Comparison of ENCODE assay signal across 12 cellular contexts in the genomic region with DNA sequence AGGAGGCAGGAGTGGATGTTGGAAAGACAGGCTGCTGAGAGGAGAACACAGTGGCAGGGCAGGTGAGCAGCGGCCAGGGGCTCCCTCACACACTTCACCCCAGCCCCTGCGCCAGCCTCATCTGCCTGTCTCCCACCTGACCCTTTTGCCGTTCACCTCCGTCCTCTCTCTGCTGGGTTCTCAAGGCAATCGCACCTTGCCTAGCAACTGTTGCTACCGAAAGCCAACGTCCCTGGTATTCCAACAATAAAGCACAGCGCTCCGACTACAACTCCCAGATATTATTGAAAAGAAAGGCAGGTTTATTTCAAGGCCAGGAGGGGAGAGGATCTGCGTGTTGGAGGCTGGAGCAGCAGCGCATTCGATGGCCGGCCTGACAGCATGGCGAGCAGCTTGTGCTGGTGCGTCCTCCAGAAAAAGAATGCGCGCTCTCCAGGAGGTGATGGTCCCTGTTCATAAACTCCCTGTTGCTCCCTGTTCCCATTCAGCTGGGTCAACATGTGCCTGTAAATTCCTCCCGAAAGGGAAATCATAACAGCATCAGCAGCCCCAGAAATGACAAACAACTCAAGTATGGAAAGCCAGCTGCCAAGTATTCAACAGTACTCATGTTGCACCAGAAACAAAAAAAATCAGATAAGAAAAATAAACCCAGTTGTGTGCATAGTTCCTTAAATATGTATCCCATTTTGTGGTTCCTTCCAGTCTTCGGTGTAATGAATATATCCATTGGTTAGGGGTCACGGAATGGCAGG.
DNase-seq lines count a peak whose midpoint lies in the region; ATAC-seq and TF ChIP-seq lines count a peak whose summit lies in the region.
"Had no signal": no experiment of that assay in that cellular context is flagged by ENCODE, and none has a peak within 500 bp of the region (broad histone marks: within the 10 kb centered on the region; RNA-seq: fewer than 3 reads in every experiment).

No MANE protein-coding gene starts in this region.

- DNase-seq in NCI-H2171 treated with DMSO at 0.1 percent for 48 hours (lab: John Stamatoyannopoulos, UW) = peak; percentile 23
- no peak for DNase-seq in NCI-H2171 (lab: John Stamatoyannopoulos, UW)
- peak; percentile 38 for DNase-seq in amniotic stem cell (lab: John Stamatoyannopoulos, UW)
- peak; percentile 80 for DNase-seq in iris pigment epithelial cell (ENCODE audit: low read depth)
- DNase-seq in upper lobe of left lung = peak in 1 of 2 donors; percentile 27
- no peak for DNase-seq in stimulated activated naive B cell treated with anti-CD40 and anti-IgM and Interleukin-4, amounts not matched to agents 10 μg/mL and 1 μg/mL and 100 μg/mL, for 72 hours
- DNase-seq: 8988T; activated T-cell treated with anti-CD3 and anti-CD28 coated beads, Interleukin-2, amount 50 U/mL, for 24 hours; dermis blood vessel endothelial cell; OCI-M1 had no signal

- no peak for TF ChIP-seq POLR2A in upper lobe of left lung (IDR thresholded peaks at IDR 0.05)

- H3K9me3 Mint-ChIP-seq in stimulated activated naive B cell treated with anti-CD40 and anti-IgM and Interleukin-4, amounts not matched to agents 10 μg/mL and 1 μg/mL and 100 μg/mL, for 72 hours = no peaks in the 10 kb centered on the region
- H3K9me3 Mint-ChIP-seq: activated T-cell treated with anti-CD3 and anti-CD28 coated beads, Interleukin-2, amount 50 U/mL, for 24 hours had no signal

- no peaks in the 10 kb centered on the region for H3K9me3 ChIP-seq in upper lobe of left lung

- H3K4me1 Mint-ChIP-seq in stimulated activated naive B cell treated with anti-CD40 and anti-IgM and Interleukin-4, amounts not matched to agents 10 μg/mL and 1 μg/mL and 100 μg/mL, for 72 hours = peaks cover 8 to 11% of the 10 kb centered on the region in 2 donors

- no peaks in the 10 kb centered on the region for H3K27me3 ChIP-seq in upper lobe of left lung

- 67 to 79% methylated on average over 20 of the region's 20 CpGs for WGBS in upper lobe of left lung, 2 donors

- H3K27me3 Mint-ChIP-seq in stimulated activated naive B cell treated with anti-CD40 and anti-IgM and Interleukin-4, amounts not matched to agents 10 μg/mL and 1 μg/mL and 100 μg/mL, for 72 hours = peaks cover 26 to 48% of the 10 kb centered on the region in 2 donors

- peaks cover 13 to 38% (median 21%) of the 10 kb centered on the region in 4 donors for H3K4me1 ChIP-seq in upper lobe of left lung

- no peak for TF ChIP-seq CTCF in upper lobe of left lung (IDR thresholded peaks at IDR 0.05)

- TF ChIP-seq EP300 in upper lobe of left lung (IDR thresholded peaks at IDR 0.05) = no peak

- no peaks in the 10 kb centered on the region for H3K36me3 ChIP-seq in upper lobe of left lung

- no peaks in the 10 kb centered on the region for H3K36me3 Mint-ChIP-seq in stimulated activated naive B cell treated with anti-CD40 and anti-IgM and Interleukin-4, amounts not matched to agents 10 μg/mL and 1 μg/mL and 100 μg/mL, for 72 hours

- H3K27ac Mint-ChIP-seq in stimulated activated naive B cell treated with anti-CD40 and anti-IgM and Interleukin-4, amounts not matched to agents 10 μg/mL and 1 μg/mL and 100 μg/mL, for 72 hours = no peak overlapping the region
- H3K27ac Mint-ChIP-seq: activated T-cell treated with anti-CD3 and anti-CD28 coated beads, Interleukin-2, amount 50 U/mL, for 24 hours had no signal

- H3K4me3 ChIP-seq in upper lobe of left lung = no peak overlapping the region

- H3K4me3 Mint-ChIP-seq in stimulated activated naive B cell treated with anti-CD40 and anti-IgM and Interleukin-4, amounts not matched to agents 10 μg/mL and 1 μg/mL and 100 μg/mL, for 72 hours = no peak overlapping the region
- H3K4me3 Mint-ChIP-seq: activated T-cell treated with anti-CD3 and anti-CD28 coated beads, Interleukin-2, amount 50 U/mL, for 24 hours had no signal

- ATAC-seq in upper lobe of left lung (ENCODE audit: low FRiP score in 2 of 2) (peak; percentile 29 to 44), GM18517 (IDR thresholded peaks at IDR 0.05; ENCODE audit: unreplicated experiment) (no peak), GM21786 (IDR thresholded peaks at IDR 0.05; ENCODE audit: unreplicated experiment) (no peak)
- no peak for ATAC-seq in stimulated activated naive B cell treated with anti-CD40 and anti-IgM and Interleukin-4, amounts not matched to agents 10 μg/mL and 1 μg/mL and 100 μg/mL, for 72 hours (replicated peaks)

- H3K27ac ChIP-seq in upper lobe of left lung = peak overlapping the region; percentile 54 to 84 (median 72)

Comparison
In these comparisons a context has a peak if more than half of its experiments do, and no peak if none do; other contexts are left out.
1. DNase-seq: peak in NCI-H2171 treated with DMSO at 0.1 percent for 48 hours (single experiment), amniotic stem cell (single experiment) and iris pigment epithelial cell (single experiment); none in NCI-H2171 (single experiment) and stimulated activated naive B cell treated with anti-CD40 and anti-IgM and Interleukin-4, amounts not matched to agents 10 μg/mL and 1 μg/mL and 100 μg/mL, for 72 hours (single experiment).
2. ATAC-seq: peak in upper lobe of left lung (2 of 2); none in stimulated activated naive B cell treated with anti-CD40 and anti-IgM and Interleukin-4, amounts not matched to agents 10 μg/mL and 1 μg/mL and 100 μg/mL, for 72 hours (0 of 2), GM18517 (single experiment) and GM21786 (single experiment).